In the genomic region with DNA sequence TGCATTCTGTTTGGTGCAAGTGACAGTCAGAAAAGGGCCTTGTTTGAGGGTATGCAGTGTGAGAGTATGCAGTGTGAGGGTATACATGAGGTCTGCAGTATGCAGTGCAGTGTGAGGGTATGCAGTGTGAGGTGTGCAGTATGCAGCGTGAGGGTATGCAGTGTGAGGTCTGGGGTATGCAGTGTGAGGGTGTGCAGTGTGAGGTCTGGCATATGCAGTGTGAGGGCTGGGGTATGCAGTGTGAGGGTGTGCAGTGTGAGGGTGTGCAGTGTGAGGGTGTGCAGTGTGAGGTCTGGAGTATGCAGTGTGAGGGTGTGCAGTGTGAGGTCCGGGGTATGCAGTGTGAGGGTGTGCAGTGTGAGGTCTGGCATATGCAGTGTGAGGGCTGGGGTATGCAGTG, we compare ENCODE assay signal across 7 cellular contexts.
DNase-seq lines count a peak whose midpoint lies in the region; ATAC-seq, FAIRE-seq and TF ChIP-seq lines count a peak whose summit lies in the region.
"Not testable (repeated sequence)": the region's sequence is repeated elsewhere in the genome, so short reads cannot be mapped to it uniquely, and the experiment has no call there.

No MANE protein-coding gene starts in this region.

- not testable (repeated sequence) for H3K4me2 ChIP-seq in GM12878 (ENCODE audit: control insufficient read depth, insufficient read depth); trophoblast cell (ENCODE audit: low read length)

- not testable (repeated sequence) for TF ChIP-seq POLR2A in GM12878 (IDR thresholded peaks at IDR 0.05; ENCODE audit: low read depth, low read length)

- FAIRE-seq in HTR-8/SVneo (lab: Jason Lieb, UNC) (peak; percentile 99), GM12878 (lab: Jason Lieb, UNC) (peak; percentile 54)

- not testable (repeated sequence) for H3K36me3 Mint-ChIP-seq in endodermal cell (ENCODE audit: low read depth); natural killer cell treated with Interleukin-12 subunit alpha and Interleukin-12 subunit beta and Interleukin-15 and Interleukin-18, amount 100 ng/mL, for 72 hours

- not testable (repeated sequence) for H3K36me3 ChIP-seq in GM12878 (ENCODE audit: control insufficient read depth in 2 of 2, insufficient read depth in 2 of 2, low read length in 1 of 2); endodermal cell (ENCODE audit: control insufficient read depth, insufficient read depth, low read length); trophoblast cell (ENCODE audit: control insufficient read depth in 1 of 2, insufficient read depth in 2 of 2, low read length in 2 of 2); aorta (ENCODE audit: control insufficient read depth in 1 of 2, insufficient read depth in 2 of 2, low read length in 1 of 2)

- H3K4me1 Mint-ChIP-seq in endodermal cell; natural killer cell treated with Interleukin-12 subunit alpha and Interleukin-12 subunit beta and Interleukin-15 and Interleukin-18, amount 100 ng/mL, for 72 hours (ENCODE audit: low read depth in 2 of 2); stimulated activated naive CD8-positive, alpha-beta T cell treated with anti-CD3 and anti-CD28 coated beads, Interleukin-15, amount 100 ng/mL, for 72 hours: not testable (repeated sequence)

- H3K4me3 Mint-ChIP-seq in endodermal cell; natural killer cell treated with Interleukin-12 subunit alpha and Interleukin-12 subunit beta and Interleukin-15 and Interleukin-18, amount 100 ng/mL, for 72 hours; stimulated activated naive CD8-positive, alpha-beta T cell treated with anti-CD3 and anti-CD28 coated beads, Interleukin-15, amount 100 ng/mL, for 72 hours: not testable (repeated sequence)

- not testable (repeated sequence) for H3K9me3 Mint-ChIP-seq in endodermal cell; natural killer cell treated with Interleukin-12 subunit alpha and Interleukin-12 subunit beta and Interleukin-15 and Interleukin-18, amount 100 ng/mL, for 72 hours
- H3K9me3 Mint-ChIP-seq in stimulated activated naive CD8-positive, alpha-beta T cell treated with anti-CD3 and anti-CD28 coated beads, Interleukin-15, amount 100 ng/mL, for 72 hours, result peaks cover 4 to 10% of the 10 kb centered on the region in 2 donors

- H4K20me1 ChIP-seq in GM12878 (ENCODE audit: control insufficient read depth, insufficient read depth), result not testable (repeated sequence)

- H3K18ac ChIP-seq in trophoblast cell (ENCODE audit: low read length), result not testable (repeated sequence)

- H2BK5ac ChIP-seq in trophoblast cell (ENCODE audit: low read depth, low read length, poor library complexity), result not testable (repeated sequence)

- not testable (repeated sequence) for H3K9ac ChIP-seq in GM12878 (ENCODE audit: control insufficient read depth, insufficient read depth, low read length); endodermal cell (ENCODE audit: extremely low read depth, low read length, poor library complexity, severe bottlenecking); trophoblast cell (ENCODE audit: low read length)

- SMC1A ChIA-PET in GM12878 (lab: Charles Lee; ENCODE audit: uncharacterized antibody, unreplicated experiment), result interaction anchor here (1.3 kb wide), 1 partner anchor 113 kb away, joined by 3 read pairs; no protein-coding TSS in a partner anchor

- H3K23ac ChIP-seq in trophoblast cell (ENCODE audit: low read length), result not testable (repeated sequence)

- H3K27me3 Mint-ChIP-seq in endodermal cell (ENCODE audit: insufficient read depth), result not testable (repeated sequence)
- H3K27me3 Mint-ChIP-seq in natural killer cell treated with Interleukin-12 subunit alpha and Interleukin-12 subunit beta and Interleukin-15 and Interleukin-18, amount 100 ng/mL, for 72 hours, result peaks cover 17 to 26% of the 10 kb centered on the region in 2 donors
- peaks cover 41% of the 10 kb centered on the region for H3K27me3 Mint-ChIP-seq in stimulated activated naive CD8-positive, alpha-beta T cell treated with anti-CD3 and anti-CD28 coated beads, Interleukin-15, amount 100 ng/mL, for 72 hours

- TF ChIP-seq EP300 in GM12878 (IDR thresholded peaks at IDR 0.05; ENCODE audit: borderline replicate concordance in 1 of 2, control insufficient read depth in 1 of 2, low read depth in 2 of 2, low read length in 2 of 2), result not testable (repeated sequence)

- not testable (repeated sequence) for H4K91ac ChIP-seq in trophoblast cell (ENCODE audit: low read depth, low read length)

- not testable (repeated sequence) for BruUV-seq in GM12878 (replicated peaks; lab: Mats Ljungman, UMichigan)

- H3K27me3 ChIP-seq in GM12878 (replicated peaks in 1 of 2; ENCODE audit: control insufficient read depth in 2 of 2, insufficient read depth in 2 of 2, low read length in 1 of 2); endodermal cell (ENCODE audit: control insufficient read depth, insufficient read depth, low read length, poor library complexity, severe bottlenecking); trophoblast cell (ENCODE audit: insufficient read depth, low read length); aorta (ENCODE audit: control insufficient read depth in 1 of 2, insufficient read depth in 2 of 2, low read length in 1 of 2): not testable (repeated sequence)

- RAD21 ChIA-PET in GM12878 (lab: Charles Lee; ENCODE audit: unreplicated experiment), result interaction anchor here (1.4 to 1.9 kb wide), 2 partner anchors 113 to 122 kb away, joined by 6 to 7 read pairs; no protein-coding TSS in a partner anchor

- H2BK120ac ChIP-seq in trophoblast cell (ENCODE audit: insufficient read depth, low read length, poor library complexity), result not testable (repeated sequence)

- H2AFZ ChIP-seq in GM12878 (ENCODE audit: control insufficient read depth, low read depth, low read length); trophoblast cell (ENCODE audit: insufficient read depth, low read length, poor library complexity): not testable (repeated sequence)

- DNase-seq in HTR-8/SVneo (ENCODE audit: insufficient read length, low spot score); GM12878 (ENCODE audit: low read depth, low spot score); natural killer cell treated with Interleukin-12 subunit alpha and Interleukin-12 subunit beta and Interleukin-15 and Interleukin-18, amount 100 ng/mL, for 72 hours (ENCODE audit: low spot score); trophoblast cell; stimulated activated naive CD8-positive, alpha-beta T cell treated with anti-CD3 and anti-CD28 coated beads, Interleukin-15, amount 100 ng/mL, for 72 hours: not testable (repeated sequence)
- DNase-seq in endodermal cell, result peak; percentile 4
- peak in 1 of 2 donors; percentile 9 for DNase-seq in aorta

- not testable (repeated sequence) for H3K27ac Mint-ChIP-seq in endodermal cell; natural killer cell treated with Interleukin-12 subunit alpha and Interleukin-12 subunit beta and Interleukin-15 and Interleukin-18, amount 100 ng/mL, for 72 hours; stimulated activated naive CD8-positive, alpha-beta T cell treated with anti-CD3 and anti-CD28 coated beads, Interleukin-15, amount 100 ng/mL, for 72 hours

- H3K9me3 ChIP-seq in GM12878 (replicated peaks; ENCODE audit: control insufficient read depth, insufficient read depth, low read length); endodermal cell (ENCODE audit: control insufficient read depth, low read length); trophoblast cell (ENCODE audit: insufficient read depth, low read depth, low read length); aorta (ENCODE audit: control insufficient read depth, low read length): not testable (repeated sequence)

- not testable (repeated sequence) for TF ChIP-seq CTCF in GM12878 (IDR thresholded peaks at IDR 0.05 in 2 of 3, conservative IDR thresholded peaks at IDR 0.05 in 1 of 3; ENCODE audit: control insufficient read depth in 2 of 3, extremely low read depth in 1 of 3, insufficient read depth in 1 of 3, low read depth in 3 of 3, low read length in 3 of 3); endodermal cell (conservative IDR thresholded peaks at IDR 0.05)

- intact Hi-C loops in GM12878 (cut with micrococcal nuclease; ENCODE audit: unreplicated experiment); aorta (cut with DNase I): not testable (repeated sequence)

- not testable (repeated sequence) for ATAC-seq in GM12878
- peak; percentile 21 to 50 for ATAC-seq in natural killer cell treated with Interleukin-12 subunit alpha and Interleukin-12 subunit beta and Interleukin-15 and Interleukin-18, amount 100 ng/mL, for 72 hours
- ATAC-seq in stimulated activated naive CD8-positive, alpha-beta T cell treated with anti-CD3 and anti-CD28 coated beads, Interleukin-15, amount 100 ng/mL, for 72 hours, result peak; percentile 33
- peak; percentile 4 for ATAC-seq in aorta (ENCODE audit: low FRiP score)

- H3K4me1 ChIP-seq in GM12878 (ENCODE audit: control insufficient read depth, insufficient read depth, low read length); endodermal cell (ENCODE audit: control insufficient read depth, insufficient read depth, low read length); aorta (ENCODE audit: control insufficient read depth in 1 of 2, insufficient read depth in 2 of 2, low read length in 2 of 2): not testable (repeated sequence)
- peaks cover 22 to 42% of the 10 kb centered on the region in 2 experiments for H3K4me1 ChIP-seq in trophoblast cell (ENCODE audit: control insufficient read depth in 1 of 2, insufficient read depth in 2 of 2, low read length in 2 of 2)

- H3K4me3 ChIP-seq in GM12878; endodermal cell (ENCODE audit: low read length); aorta (ENCODE audit: low read length in 2 of 2): not testable (repeated sequence)
- H3K4me3 ChIP-seq in trophoblast cell (ENCODE audit: low read depth, low read length), result peak overlapping the region; percentile 8

- H4K8ac ChIP-seq in trophoblast cell (ENCODE audit: low read depth, low read length), result not testable (repeated sequence)

- 15% methylated on average over 2 of the region's 2 CpGs for WGBS in GM12878 (ENCODE audit: insufficient coverage, insufficient replicate concordance, low lambda C conversion rate, missing lambda C conversion rate)
- 75 to 100% methylated on average over 1 to 2 of the region's 2 CpGs for WGBS in endodermal cell (ENCODE audit: insufficient coverage in 1 of 2, insufficient read length in 1 of 2), 2 experiments
- no CpG with 5 or more reads among the region's 2 CpGs for WGBS in trophoblast cell (ENCODE audit: extremely low coverage, insufficient coverage, insufficient read length)
- WGBS in aorta, 2 donors, result 88 to 90% methylated on average over 2 of the region's 2 CpGs

- H4K12ac ChIP-seq in trophoblast cell (ENCODE audit: low read depth, low read length), result not testable (repeated sequence)

- not testable (repeated sequence) for H3K14ac ChIP-seq in trophoblast cell (ENCODE audit: low read length)

- not testable (repeated sequence) for TF ChIP-seq RAD21 in GM12878 (IDR thresholded peaks at IDR 0.05; ENCODE audit: insufficient read depth, low read depth, low read length)

- not testable (repeated sequence) for H2BK12ac ChIP-seq in trophoblast cell (ENCODE audit: low read length)

- H3K79me2 ChIP-seq in GM12878 (ENCODE audit: control insufficient read depth, insufficient read depth, low read length); trophoblast cell (ENCODE audit: control insufficient read depth, insufficient read depth, low read length, poor library complexity): not testable (repeated sequence)

- POLR2A ChIA-PET in GM12878 (lab: Charles Lee), result not testable (repeated sequence)

- CTCF ChIA-PET in GM12878 (lab: Yijun Ruan, JAX), result interaction anchor here (1.0 to 1.3 kb wide), 3 partner anchors 122 to 124 kb away, joined by 3 to 4 read pairs (median 3); no protein-coding TSS in a partner anchor

- not testable (repeated sequence) for H3K4ac ChIP-seq in trophoblast cell (ENCODE audit: low read depth, low read length)

- not testable (repeated sequence) for H2AK5ac ChIP-seq in trophoblast cell (ENCODE audit: low read length)

- not testable (repeated sequence) for H3K27ac ChIP-seq in GM12878 (ENCODE audit: control insufficient read depth, insufficient read depth); endodermal cell (ENCODE audit: low read depth, low read length); trophoblast cell (ENCODE audit: low read depth, low read length); aorta (ENCODE audit: low read depth in 1 of 2, low read length in 2 of 2)

- peaks cover 16% of the 10 kb centered on the region for H3K79me1 ChIP-seq in trophoblast cell (ENCODE audit: low read length)

- in situ Hi-C loops in GM12878 (cut with MboI), result not testable (repeated sequence)
